In genomic region chr12:3732901-3733300, GRCh38 we compare ENCODE assay signal across 1 cellular context.
A peak's percentile ranks its signal among the peaks of the same experiment; 100 is the strongest.
TF ChIP-seq lines count a peak whose summit lies in the region.

No MANE protein-coding gene starts in this region.

TF ChIP-seq in GM23338, 12 proteins besides CTCF, POLR2A, EP300 and RAD21:
- TF ChIP-seq, protein P1, sequence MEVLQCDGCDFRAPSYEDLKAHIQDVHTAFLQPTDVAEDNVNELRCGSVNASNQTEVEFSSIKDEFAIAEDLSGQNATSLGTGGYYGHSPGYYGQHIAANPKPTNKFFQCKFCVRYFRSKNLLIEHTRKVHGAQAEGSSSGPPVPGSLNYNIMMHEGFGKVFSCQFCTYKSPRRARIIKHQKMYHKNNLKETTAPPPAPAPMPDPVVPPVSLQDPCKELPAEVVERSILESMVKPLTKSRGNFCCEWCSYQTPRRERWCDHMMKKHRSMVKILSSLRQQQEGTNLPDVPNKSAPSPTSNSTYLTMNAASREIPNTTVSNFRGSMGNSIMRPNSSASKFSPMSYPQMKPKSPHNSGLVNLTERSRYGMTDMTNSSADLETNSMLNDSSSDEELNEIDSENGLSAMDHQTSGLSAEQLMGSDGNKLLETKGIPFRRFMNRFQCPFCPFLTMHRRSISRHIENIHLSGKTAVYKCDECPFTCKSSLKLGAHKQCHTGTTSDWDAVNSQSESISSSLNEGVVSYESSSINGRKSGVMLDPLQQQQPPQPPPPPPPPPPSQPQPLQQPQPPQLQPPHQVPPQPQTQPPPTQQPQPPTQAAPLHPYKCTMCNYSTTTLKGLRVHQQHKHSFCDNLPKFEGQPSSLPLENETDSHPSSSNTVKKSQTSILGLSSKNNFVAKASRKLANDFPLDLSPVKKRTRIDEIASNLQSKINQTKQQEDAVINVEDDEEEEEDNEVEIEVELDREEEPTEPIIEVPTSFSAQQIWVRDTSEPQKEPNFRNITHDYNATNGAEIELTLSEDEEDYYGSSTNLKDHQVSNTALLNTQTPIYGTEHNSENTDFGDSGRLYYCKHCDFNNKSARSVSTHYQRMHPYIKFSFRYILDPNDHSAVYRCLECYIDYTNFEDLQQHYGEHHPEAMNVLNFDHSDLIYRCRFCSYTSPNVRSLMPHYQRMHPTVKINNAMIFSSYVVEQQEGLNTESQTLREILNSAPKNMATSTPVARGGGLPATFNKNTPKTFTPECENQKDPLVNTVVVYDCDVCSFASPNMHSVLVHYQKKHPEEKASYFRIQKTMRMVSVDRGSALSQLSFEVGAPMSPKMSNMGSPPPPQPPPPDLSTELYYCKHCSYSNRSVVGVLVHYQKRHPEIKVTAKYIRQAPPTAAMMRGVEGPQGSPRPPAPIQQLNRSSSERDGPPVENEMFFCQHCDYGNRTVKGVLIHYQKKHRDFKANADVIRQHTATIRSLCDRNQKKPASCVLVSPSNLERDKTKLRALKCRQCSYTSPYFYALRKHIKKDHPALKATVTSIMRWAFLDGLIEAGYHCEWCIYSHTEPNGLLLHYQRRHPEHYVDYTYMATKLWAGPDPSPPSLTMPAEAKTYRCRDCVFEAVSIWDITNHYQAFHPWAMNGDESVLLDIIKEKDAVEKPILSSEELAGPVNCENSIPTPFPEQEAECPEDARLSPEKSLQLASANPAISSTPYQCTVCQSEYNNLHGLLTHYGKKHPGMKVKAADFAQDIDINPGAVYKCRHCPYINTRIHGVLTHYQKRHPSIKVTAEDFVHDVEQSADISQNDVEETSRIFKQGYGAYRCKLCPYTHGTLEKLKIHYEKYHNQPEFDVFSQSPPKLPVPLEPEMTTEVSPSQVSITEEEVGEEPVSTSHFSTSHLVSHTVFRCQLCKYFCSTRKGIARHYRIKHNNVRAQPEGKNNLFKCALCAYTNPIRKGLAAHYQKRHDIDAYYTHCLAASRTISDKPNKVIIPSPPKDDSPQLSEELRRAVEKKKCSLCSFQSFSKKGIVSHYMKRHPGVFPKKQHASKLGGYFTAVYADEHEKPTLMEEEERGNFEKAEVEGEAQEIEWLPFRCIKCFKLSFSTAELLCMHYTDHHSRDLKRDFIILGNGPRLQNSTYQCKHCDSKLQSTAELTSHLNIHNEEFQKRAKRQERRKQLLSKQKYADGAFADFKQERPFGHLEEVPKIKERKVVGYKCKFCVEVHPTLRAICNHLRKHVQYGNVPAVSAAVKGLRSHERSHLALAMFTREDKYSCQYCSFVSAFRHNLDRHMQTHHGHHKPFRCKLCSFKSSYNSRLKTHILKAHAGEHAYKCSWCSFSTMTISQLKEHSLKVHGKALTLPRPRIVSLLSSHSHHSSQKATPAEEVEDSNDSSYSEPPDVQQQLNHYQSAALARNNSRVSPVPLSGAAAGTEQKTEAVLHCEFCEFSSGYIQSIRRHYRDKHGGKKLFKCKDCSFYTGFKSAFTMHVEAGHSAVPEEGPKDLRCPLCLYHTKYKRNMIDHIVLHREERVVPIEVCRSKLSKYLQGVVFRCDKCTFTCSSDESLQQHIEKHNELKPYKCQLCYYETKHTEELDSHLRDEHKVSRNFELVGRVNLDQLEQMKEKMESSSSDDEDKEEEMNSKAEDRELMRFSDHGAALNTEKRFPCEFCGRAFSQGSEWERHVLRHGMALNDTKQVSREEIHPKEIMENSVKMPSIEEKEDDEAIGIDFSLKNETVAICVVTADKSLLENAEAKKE (CRISPR knock-in tag; IDR thresholded peaks at IDR 0.05), result 0 out of 2 replicates have a peak, but pooled peaks have one; percentile 11
- TF ChIP-seq POLR2AphosphoS5 (IDR thresholded peaks at IDR 0.05; ENCODE audit: low read depth), result no peak
